21 cellular contexts compared by ENCODE assay signal in the genomic region with DNA sequence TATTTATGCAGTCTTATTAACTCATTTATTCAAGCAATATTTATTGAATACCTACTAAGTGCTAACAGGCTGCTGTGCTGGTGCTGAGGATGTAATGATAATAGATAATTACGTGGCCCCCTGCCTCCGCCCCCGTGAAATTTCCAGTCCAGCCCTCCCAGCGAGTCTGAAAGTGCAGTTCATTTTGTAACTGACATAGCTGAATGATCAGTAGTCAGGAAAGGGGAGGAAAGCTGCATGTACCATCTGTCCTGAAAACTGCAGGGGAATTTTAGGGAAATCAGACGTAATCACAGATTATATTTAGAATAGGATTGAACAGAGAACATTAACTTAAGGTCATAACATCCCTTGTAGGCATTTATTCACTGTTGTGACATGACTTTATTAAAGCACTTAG.
DNase-seq lines count a peak whose midpoint lies in the region; ATAC-seq and TF ChIP-seq lines count a peak whose summit lies in the region.
"Had no signal": no experiment of that assay in that cellular context is flagged by ENCODE, and none has a peak within 500 bp of the region (broad histone marks: within the 10 kb centered on the region; RNA-seq: fewer than 3 reads in every experiment).

No MANE protein-coding gene starts in this region.

- no peak overlapping the region for H4K8ac ChIP-seq in mesendoderm (ENCODE audit: low read depth, low read length)

- no peak overlapping the region for H3K4me3 ChIP-seq in mesendoderm (ENCODE audit: low read length)
- no peak overlapping the region for H3K4me3 ChIP-seq in body of pancreas
- H3K4me3 ChIP-seq: SJCRH30 had no signal

- in situ Hi-C loops in G401 (cut with HindIII; ENCODE audit: low sequenced_read_pairs): no loop called here

- H3K4ac ChIP-seq in mesendoderm (ENCODE audit: low read depth, low read length): no peak overlapping the region

- TF ChIP-seq POLR2A in body of pancreas (IDR thresholded peaks at IDR 0.05): no peak

- no peak overlapping the region for H3K23ac ChIP-seq in mesendoderm (ENCODE audit: low read length)

- no peaks in the 10 kb centered on the region for H3K4me1 Mint-ChIP-seq in activated T-cell treated with anti-CD3 and anti-CD28 coated beads, Interleukin-2, amount 50 U/mL, for 24 hours (ENCODE audit: low read depth)

- no peak for TF ChIP-seq CTCF in body of pancreas (IDR thresholded peaks at IDR 0.05)

- no peaks in the 10 kb centered on the region for H3K36me3 Mint-ChIP-seq in activated T-cell treated with anti-CD3 and anti-CD28 coated beads, Interleukin-2, amount 50 U/mL, for 24 hours (ENCODE audit: low read depth)

- no peaks in the 10 kb centered on the region for H3K79me1 ChIP-seq in mesendoderm (ENCODE audit: low read length)

- no CpG with 5 or more reads among the region's 5 CpGs for WGBS in mesendoderm (ENCODE audit: extremely low coverage, insufficient coverage, low lambda C conversion rate)
- WGBS in body of pancreas, 2 donors: 49 to 63% methylated on average over 5 of the region's 5 CpGs

- intact Hi-C loops in body of pancreas (cut with DNase I): no loop called here

- no peak overlapping the region for H3K4me3 Mint-ChIP-seq in activated T-cell treated with anti-CD3 and anti-CD28 coated beads, Interleukin-2, amount 50 U/mL, for 24 hours
- H3K4me3 Mint-ChIP-seq: HFFc6 had no signal

- no peak overlapping the region for H2AK5ac ChIP-seq in mesendoderm (ENCODE audit: low read length)

- H3K27ac ChIP-seq in mesendoderm (ENCODE audit: low read depth, low read length) (no peak overlapping the region), body of pancreas (no peak overlapping the region)
- H3K27ac ChIP-seq: SJCRH30 had no signal

- no peak overlapping the region for H3K56ac ChIP-seq in mesendoderm (ENCODE audit: low read length)

- H3K27me3 Mint-ChIP-seq in activated T-cell treated with anti-CD3 and anti-CD28 coated beads, Interleukin-2, amount 50 U/mL, for 24 hours: no peaks in the 10 kb centered on the region

- DNase-seq in Ammon's horn (ENCODE audit: low spot score) (peak; percentile 20), G401 (ENCODE audit: low spot score) (peak; percentile 6), dermis microvascular lymphatic vessel endothelial cell (ENCODE audit: low read depth in 2 of 2) (peak; percentile 67 to 76), mesendoderm (no peak), NOMO-1 (lab: John Stamatoyannopoulos, UW; ENCODE audit: unreplicated experiment in 2 of 2) (no peak), body of pancreas (no peak)
- no peak for DNase-seq in activated T-cell treated with anti-CD3 and anti-CD28 coated beads, Interleukin-2, amount 50 U/mL, for 24 hours
- DNase-seq: ACHN, AML-193, Caco-2, DMS153, EL, HFFc6, IMR-90, Karpas-422, NCI-H187, NCI-H226, NCI-H526, OCI-M1, RPMI8226, SJCRH30 had no signal

- H3K79me2 ChIP-seq in mesendoderm (ENCODE audit: control insufficient read depth, insufficient read depth, low read length): no peaks in the 10 kb centered on the region

- H2BK120ac ChIP-seq in mesendoderm (ENCODE audit: low read depth, low read length): no peak overlapping the region

- H3K36me3 ChIP-seq in mesendoderm (ENCODE audit: control insufficient read depth, insufficient read depth, low read length) (no peaks in the 10 kb centered on the region), body of pancreas (replicated peaks in 1 of 2; ENCODE audit: insufficient read depth in 1 of 2, low read depth in 2 of 2) (no peaks in the 10 kb centered on the region)
- H3K36me3 ChIP-seq: SJCRH30 had no signal

- peaks cover 12% of the 10 kb centered on the region for H3K9me3 Mint-ChIP-seq in activated T-cell treated with anti-CD3 and anti-CD28 coated beads, Interleukin-2, amount 50 U/mL, for 24 hours

- H2BK5ac ChIP-seq in mesendoderm (ENCODE audit: low read length): no peak overlapping the region

- no peak overlapping the region for H3K9ac ChIP-seq in mesendoderm (ENCODE audit: low read length)

- no peak overlapping the region for H4K5ac ChIP-seq in mesendoderm (ENCODE audit: low read length)

- no peak overlapping the region for H2BK15ac ChIP-seq in mesendoderm (replicated peaks; ENCODE audit: low read depth)

- no peak overlapping the region for H3K27ac Mint-ChIP-seq in activated T-cell treated with anti-CD3 and anti-CD28 coated beads, Interleukin-2, amount 50 U/mL, for 24 hours
- H3K27ac Mint-ChIP-seq: HFFc6 had no signal

- H3K18ac ChIP-seq in mesendoderm (ENCODE audit: low read length): peak overlapping the region; percentile 56

- H3K27me3 ChIP-seq in mesendoderm (ENCODE audit: insufficient read depth, low read length, poor library complexity) (no peaks in the 10 kb centered on the region), body of pancreas (no peaks in the 10 kb centered on the region)
- H3K27me3 ChIP-seq: SJCRH30 had no signal

- no peak for ATAC-seq in body of pancreas

- H3K4me1 ChIP-seq in mesendoderm (ENCODE audit: control insufficient read depth, low read depth, low read length): peaks cover 5% of the 10 kb centered on the region
- no peaks in the 10 kb centered on the region for H3K4me1 ChIP-seq in body of pancreas
- H3K4me1 ChIP-seq: Caco-2 had no signal

- no peaks in the 10 kb centered on the region for H3K9me3 ChIP-seq in body of pancreas
- H3K9me3 ChIP-seq: Caco-2, SJCRH30 had no signal

- H3K4me2 ChIP-seq in mesendoderm (ENCODE audit: low read length): no peak overlapping the region

Comparison
In these comparisons a context has a peak if more than half of its experiments do, and no peak if none do; other contexts are left out.
1. DNase-seq: peak in Ammon's horn (single experiment), G401 (single experiment) and dermis microvascular lymphatic vessel endothelial cell (2 of 2); none in mesendoderm (single experiment), NOMO-1 (0 of 2), activated T-cell treated with anti-CD3 and anti-CD28 coated beads, Interleukin-2, amount 50 U/mL, for 24 hours (single experiment) and body of pancreas (0 of 4).